ENCODE assay signal across 2 cellular contexts in the genomic region with DNA sequence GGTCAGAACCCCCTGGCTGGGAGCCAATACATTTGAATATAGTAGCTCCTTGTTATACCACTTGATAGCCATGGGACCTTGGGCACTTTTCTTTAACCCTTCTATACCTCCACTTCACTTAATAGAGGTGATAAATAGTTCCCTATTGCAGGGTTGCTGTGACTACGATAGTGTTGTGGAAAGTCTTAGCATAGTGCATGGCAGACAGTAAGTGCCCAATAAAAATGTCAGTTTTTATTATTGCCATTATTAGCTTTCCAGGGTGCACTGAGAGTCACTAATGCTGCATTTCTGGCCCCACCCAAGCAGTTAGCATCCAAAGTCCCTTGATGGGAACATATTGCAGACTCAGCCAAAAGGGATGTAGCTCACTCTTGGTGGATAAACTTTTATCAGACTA.
TF ChIP-seq lines count a peak whose summit lies in the region.

No MANE protein-coding gene starts in this region.

TF ChIP-seq in HepG2, 621 proteins besides CTCF, POLR2A, EP300 and RAD21 (continued from another document):
- TF ChIP-seq NFE2 (CRISPR knock-in tag; IDR thresholded peaks at IDR 0.05): no peak
- TF ChIP-seq MAFK (conservative IDR thresholded peaks at IDR 0.05 in 1 of 2, IDR thresholded peaks at IDR 0.05 in 1 of 2; ENCODE audit: low read length in 2 of 2): peak in 1 of 2 experiments; percentile 42; a peak in 1 of 4 replicates

TF ChIP-seq in WTC11, 78 proteins besides CTCF, POLR2A, EP300 and RAD21 (continued from another document):
- TF ChIP-seq, protein P1, sequence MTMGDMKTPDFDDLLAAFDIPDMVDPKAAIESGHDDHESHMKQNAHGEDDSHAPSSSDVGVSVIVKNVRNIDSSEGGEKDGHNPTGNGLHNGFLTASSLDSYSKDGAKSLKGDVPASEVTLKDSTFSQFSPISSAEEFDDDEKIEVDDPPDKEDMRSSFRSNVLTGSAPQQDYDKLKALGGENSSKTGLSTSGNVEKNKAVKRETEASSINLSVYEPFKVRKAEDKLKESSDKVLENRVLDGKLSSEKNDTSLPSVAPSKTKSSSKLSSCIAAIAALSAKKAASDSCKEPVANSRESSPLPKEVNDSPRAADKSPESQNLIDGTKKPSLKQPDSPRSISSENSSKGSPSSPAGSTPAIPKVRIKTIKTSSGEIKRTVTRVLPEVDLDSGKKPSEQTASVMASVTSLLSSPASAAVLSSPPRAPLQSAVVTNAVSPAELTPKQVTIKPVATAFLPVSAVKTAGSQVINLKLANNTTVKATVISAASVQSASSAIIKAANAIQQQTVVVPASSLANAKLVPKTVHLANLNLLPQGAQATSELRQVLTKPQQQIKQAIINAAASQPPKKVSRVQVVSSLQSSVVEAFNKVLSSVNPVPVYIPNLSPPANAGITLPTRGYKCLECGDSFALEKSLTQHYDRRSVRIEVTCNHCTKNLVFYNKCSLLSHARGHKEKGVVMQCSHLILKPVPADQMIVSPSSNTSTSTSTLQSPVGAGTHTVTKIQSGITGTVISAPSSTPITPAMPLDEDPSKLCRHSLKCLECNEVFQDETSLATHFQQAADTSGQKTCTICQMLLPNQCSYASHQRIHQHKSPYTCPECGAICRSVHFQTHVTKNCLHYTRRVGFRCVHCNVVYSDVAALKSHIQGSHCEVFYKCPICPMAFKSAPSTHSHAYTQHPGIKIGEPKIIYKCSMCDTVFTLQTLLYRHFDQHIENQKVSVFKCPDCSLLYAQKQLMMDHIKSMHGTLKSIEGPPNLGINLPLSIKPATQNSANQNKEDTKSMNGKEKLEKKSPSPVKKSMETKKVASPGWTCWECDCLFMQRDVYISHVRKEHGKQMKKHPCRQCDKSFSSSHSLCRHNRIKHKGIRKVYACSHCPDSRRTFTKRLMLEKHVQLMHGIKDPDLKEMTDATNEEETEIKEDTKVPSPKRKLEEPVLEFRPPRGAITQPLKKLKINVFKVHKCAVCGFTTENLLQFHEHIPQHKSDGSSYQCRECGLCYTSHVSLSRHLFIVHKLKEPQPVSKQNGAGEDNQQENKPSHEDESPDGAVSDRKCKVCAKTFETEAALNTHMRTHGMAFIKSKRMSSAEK (CRISPR knock-in tag; IDR thresholded peaks at IDR 0.05; ENCODE audit: borderline replicate concordance): no peak
- TF ChIP-seq, protein P2, sequence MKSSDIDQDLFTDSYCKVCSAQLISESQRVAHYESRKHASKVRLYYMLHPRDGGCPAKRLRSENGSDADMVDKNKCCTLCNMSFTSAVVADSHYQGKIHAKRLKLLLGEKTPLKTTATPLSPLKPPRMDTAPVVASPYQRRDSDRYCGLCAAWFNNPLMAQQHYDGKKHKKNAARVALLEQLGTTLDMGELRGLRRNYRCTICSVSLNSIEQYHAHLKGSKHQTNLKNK (CRISPR knock-in tag; IDR thresholded peaks at IDR 0.05): no peak
- TF ChIP-seq, protein P3, sequence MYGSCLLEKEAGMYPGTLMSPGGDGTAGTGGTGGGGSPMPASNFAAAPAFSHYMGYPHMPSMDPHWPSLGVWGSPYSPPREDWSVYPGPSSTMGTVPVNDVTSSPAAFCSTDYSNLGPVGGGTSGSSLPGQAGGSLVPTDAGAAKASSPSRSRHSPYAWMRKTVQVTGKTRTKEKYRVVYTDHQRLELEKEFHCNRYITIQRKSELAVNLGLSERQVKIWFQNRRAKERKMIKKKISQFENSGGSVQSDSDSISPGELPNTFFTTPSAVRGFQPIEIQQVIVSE (CRISPR knock-in tag; IDR thresholded peaks at IDR 0.05; ENCODE audit: borderline replicate concordance): no peak
- TF ChIP-seq RORB (CRISPR knock-in tag; IDR thresholded peaks at IDR 0.05) (no peak), ZNF671 (CRISPR knock-in tag; IDR thresholded peaks at IDR 0.05) (no peak), HMGA2 (CRISPR knock-in tag; IDR thresholded peaks at IDR 0.05) (no peak), ZNF423 (CRISPR knock-in tag; IDR thresholded peaks at IDR 0.05) (no peak), NFYB (CRISPR knock-in tag; conservative IDR thresholded peaks at IDR 0.05; ENCODE audit: low read depth) (no peak)
- TF ChIP-seq, protein P4, sequence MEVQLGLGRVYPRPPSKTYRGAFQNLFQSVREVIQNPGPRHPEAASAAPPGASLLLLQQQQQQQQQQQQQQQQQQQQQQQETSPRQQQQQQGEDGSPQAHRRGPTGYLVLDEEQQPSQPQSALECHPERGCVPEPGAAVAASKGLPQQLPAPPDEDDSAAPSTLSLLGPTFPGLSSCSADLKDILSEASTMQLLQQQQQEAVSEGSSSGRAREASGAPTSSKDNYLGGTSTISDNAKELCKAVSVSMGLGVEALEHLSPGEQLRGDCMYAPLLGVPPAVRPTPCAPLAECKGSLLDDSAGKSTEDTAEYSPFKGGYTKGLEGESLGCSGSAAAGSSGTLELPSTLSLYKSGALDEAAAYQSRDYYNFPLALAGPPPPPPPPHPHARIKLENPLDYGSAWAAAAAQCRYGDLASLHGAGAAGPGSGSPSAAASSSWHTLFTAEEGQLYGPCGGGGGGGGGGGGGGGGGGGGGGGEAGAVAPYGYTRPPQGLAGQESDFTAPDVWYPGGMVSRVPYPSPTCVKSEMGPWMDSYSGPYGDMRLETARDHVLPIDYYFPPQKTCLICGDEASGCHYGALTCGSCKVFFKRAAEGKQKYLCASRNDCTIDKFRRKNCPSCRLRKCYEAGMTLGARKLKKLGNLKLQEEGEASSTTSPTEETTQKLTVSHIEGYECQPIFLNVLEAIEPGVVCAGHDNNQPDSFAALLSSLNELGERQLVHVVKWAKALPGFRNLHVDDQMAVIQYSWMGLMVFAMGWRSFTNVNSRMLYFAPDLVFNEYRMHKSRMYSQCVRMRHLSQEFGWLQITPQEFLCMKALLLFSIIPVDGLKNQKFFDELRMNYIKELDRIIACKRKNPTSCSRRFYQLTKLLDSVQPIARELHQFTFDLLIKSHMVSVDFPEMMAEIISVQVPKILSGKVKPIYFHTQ (CRISPR knock-in tag; IDR thresholded peaks at IDR 0.05): no peak
- TF ChIP-seq, protein P5, sequence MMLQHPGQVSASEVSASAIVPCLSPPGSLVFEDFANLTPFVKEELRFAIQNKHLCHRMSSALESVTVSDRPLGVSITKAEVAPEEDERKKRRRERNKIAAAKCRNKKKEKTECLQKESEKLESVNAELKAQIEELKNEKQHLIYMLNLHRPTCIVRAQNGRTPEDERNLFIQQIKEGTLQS (CRISPR knock-in tag; conservative IDR thresholded peaks at IDR 0.05): no peak
- TF ChIP-seq, protein P6, sequence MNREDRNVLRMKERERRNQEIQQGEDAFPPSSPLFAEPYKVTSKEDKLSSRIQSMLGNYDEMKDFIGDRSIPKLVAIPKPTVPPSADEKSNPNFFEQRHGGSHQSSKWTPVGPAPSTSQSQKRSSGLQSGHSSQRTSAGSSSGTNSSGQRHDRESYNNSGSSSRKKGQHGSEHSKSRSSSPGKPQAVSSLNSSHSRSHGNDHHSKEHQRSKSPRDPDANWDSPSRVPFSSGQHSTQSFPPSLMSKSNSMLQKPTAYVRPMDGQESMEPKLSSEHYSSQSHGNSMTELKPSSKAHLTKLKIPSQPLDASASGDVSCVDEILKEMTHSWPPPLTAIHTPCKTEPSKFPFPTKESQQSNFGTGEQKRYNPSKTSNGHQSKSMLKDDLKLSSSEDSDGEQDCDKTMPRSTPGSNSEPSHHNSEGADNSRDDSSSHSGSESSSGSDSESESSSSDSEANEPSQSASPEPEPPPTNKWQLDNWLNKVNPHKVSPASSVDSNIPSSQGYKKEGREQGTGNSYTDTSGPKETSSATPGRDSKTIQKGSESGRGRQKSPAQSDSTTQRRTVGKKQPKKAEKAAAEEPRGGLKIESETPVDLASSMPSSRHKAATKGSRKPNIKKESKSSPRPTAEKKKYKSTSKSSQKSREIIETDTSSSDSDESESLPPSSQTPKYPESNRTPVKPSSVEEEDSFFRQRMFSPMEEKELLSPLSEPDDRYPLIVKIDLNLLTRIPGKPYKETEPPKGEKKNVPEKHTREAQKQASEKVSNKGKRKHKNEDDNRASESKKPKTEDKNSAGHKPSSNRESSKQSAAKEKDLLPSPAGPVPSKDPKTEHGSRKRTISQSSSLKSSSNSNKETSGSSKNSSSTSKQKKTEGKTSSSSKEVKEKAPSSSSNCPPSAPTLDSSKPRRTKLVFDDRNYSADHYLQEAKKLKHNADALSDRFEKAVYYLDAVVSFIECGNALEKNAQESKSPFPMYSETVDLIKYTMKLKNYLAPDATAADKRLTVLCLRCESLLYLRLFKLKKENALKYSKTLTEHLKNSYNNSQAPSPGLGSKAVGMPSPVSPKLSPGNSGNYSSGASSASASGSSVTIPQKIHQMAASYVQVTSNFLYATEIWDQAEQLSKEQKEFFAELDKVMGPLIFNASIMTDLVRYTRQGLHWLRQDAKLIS (CRISPR knock-in tag; IDR thresholded peaks at IDR 0.05; ENCODE audit: borderline replicate concordance): no peak
